In genomic region chr16:85608887-85609286, GRCh38 we compare ENCODE assay signal across 1 cellular context.
TF ChIP-seq lines count a peak whose summit lies in the region.

No MANE protein-coding gene starts in this region.

TF ChIP-seq in GM23338, 12 proteins besides CTCF, POLR2A, EP300 and RAD21:
- TF ChIP-seq STAT1 (IDR thresholded peaks at IDR 0.05; ENCODE audit: unreplicated experiment) (no peak), NANOG (IDR thresholded peaks at IDR 0.05; ENCODE audit: borderline replicate concordance) (no peak), ETS1 (IDR thresholded peaks at IDR 0.05) (no peak), ZNF114 (CRISPR knock-in tag; IDR thresholded peaks at IDR 0.05) (no peak), EZH2phosphoT487 (IDR thresholded peaks at IDR 0.05; ENCODE audit: unreplicated experiment) (no peak), POLR2AphosphoS5 (IDR thresholded peaks at IDR 0.05; ENCODE audit: low read depth) (no peak), ZNF331 (CRISPR knock-in tag; IDR thresholded peaks at IDR 0.05; ENCODE audit: low read depth) (no peak), JUNB (IDR thresholded peaks at IDR 0.05; ENCODE audit: unreplicated experiment) (no peak), CREB1 (CRISPR knock-in tag; IDR thresholded peaks at IDR 0.05; ENCODE audit: low read depth) (no peak), REST (IDR thresholded peaks at IDR 0.05; ENCODE audit: unreplicated experiment) (no peak), EZH2 (IDR thresholded peaks at IDR 0.05; ENCODE audit: low read depth, unreplicated experiment) (no peak)
